ENCODE assay signal across 8 cellular contexts in the genomic region with DNA sequence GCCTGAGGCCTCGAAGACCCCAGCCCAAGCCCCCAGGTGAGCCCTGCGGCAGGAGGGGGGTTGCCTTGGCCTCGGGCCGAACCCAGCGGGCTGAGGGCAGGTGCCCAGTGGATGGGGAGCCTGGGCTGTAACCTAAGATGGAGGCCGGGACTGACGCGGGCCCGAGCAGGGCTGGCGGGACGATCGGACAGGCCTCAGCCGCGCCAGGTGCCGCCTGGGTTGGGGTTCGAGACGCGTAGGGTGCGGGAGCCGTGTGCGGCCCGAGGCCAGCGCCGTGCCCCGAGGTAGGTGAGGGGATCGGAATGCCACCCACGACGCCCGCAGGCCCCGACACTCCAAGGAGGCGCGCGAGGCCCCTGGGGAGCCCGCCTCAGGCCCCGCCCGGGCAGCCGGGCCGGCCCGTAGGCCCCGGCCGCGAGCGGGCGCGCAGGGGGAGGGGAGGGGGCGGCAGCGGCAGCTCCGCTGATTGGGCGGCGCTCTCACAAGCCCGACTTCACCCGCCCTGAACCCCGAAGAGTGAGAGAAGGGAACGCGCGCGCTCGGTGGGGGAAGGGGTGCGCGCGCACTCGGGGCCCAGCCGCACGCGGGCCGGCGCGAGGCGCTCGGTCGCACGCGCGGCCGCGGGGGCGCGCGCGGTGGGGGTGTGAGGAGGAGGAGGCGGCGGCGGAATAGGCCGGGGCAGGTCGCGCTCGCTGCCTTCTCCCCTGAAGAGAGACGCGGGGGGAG. TPM values are rescaled to one million over a fixed set of nuclear protein-coding genes. Genes with fewer than 3 reads are reported as not detected.
DNase-seq lines count a peak whose midpoint lies in the region; ATAC-seq and TF ChIP-seq lines count a peak whose summit lies in the region.

A gene with protein sequence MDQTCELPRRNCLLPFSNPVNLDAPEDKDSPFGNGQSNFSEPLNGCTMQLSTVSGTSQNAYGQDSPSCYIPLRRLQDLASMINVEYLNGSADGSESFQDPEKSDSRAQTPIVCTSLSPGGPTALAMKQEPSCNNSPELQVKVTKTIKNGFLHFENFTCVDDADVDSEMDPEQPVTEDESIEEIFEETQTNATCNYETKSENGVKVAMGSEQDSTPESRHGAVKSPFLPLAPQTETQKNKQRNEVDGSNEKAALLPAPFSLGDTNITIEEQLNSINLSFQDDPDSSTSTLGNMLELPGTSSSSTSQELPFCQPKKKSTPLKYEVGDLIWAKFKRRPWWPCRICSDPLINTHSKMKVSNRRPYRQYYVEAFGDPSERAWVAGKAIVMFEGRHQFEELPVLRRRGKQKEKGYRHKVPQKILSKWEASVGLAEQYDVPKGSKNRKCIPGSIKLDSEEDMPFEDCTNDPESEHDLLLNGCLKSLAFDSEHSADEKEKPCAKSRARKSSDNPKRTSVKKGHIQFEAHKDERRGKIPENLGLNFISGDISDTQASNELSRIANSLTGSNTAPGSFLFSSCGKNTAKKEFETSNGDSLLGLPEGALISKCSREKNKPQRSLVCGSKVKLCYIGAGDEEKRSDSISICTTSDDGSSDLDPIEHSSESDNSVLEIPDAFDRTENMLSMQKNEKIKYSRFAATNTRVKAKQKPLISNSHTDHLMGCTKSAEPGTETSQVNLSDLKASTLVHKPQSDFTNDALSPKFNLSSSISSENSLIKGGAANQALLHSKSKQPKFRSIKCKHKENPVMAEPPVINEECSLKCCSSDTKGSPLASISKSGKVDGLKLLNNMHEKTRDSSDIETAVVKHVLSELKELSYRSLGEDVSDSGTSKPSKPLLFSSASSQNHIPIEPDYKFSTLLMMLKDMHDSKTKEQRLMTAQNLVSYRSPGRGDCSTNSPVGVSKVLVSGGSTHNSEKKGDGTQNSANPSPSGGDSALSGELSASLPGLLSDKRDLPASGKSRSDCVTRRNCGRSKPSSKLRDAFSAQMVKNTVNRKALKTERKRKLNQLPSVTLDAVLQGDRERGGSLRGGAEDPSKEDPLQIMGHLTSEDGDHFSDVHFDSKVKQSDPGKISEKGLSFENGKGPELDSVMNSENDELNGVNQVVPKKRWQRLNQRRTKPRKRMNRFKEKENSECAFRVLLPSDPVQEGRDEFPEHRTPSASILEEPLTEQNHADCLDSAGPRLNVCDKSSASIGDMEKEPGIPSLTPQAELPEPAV (N-terminal part only) (plus strand): TSS at position 655 of the 726 bp plus-strand sequence. CDS start 1,331 bp downstream, outside the sequence.

- peak within 1 kb of the TSS; percentile 95 for H3K4me3 Mint-ChIP-seq in T-helper 2 cell treated with Interferon-gamma antibody and Interleukin-4, amounts not matched to agents 5 μg/mL and 100 μg/mL, for 36 hours

- peak; percentile 50 for ATAC-seq in GM21737 (IDR thresholded peaks at IDR 0.05; ENCODE audit: unreplicated experiment)

- H3K9me2 ChIP-seq in hepatocyte (replicated peaks; ENCODE audit: insufficient read depth) = no peaks in the 10 kb centered on the region

- H3K27me3 ChIP-seq in hepatocyte = no peaks in the 10 kb centered on the region

- peaks cover 9% of the 10 kb centered on the region for H4K20me1 ChIP-seq in hepatocyte (ENCODE audit: insufficient read depth, poor library complexity, severe bottlenecking)

- H3K4me1 ChIP-seq in ES-I3 (ENCODE audit: insufficient read depth, low read length) (peaks cover 30% of the 10 kb centered on the region), hepatocyte (ENCODE audit: insufficient read depth) (peaks cover 43% of the 10 kb centered on the region)

- no peaks in the 10 kb centered on the region for H3K27me3 Mint-ChIP-seq in T-helper 2 cell treated with Interferon-gamma antibody and Interleukin-4, amounts not matched to agents 5 μg/mL and 100 μg/mL, for 36 hours (ENCODE audit: low read depth)

- H3K9me3 Mint-ChIP-seq in T-helper 2 cell treated with Interferon-gamma antibody and Interleukin-4, amounts not matched to agents 5 μg/mL and 100 μg/mL, for 36 hours = no peaks in the 10 kb centered on the region

- H3K36me3 ChIP-seq in ES-I3 (ENCODE audit: insufficient read depth, low read length) (peaks cover 29% of the 10 kb centered on the region), hepatocyte (replicated peaks; ENCODE audit: insufficient read depth, low read depth) (peaks cover 12% of the 10 kb centered on the region)

- peak within 1 kb of the TSS; percentile 97 for H3K4me2 ChIP-seq in hepatocyte

- peaks cover 35% of the 10 kb centered on the region for H3K79me2 ChIP-seq in hepatocyte

- peak within 1 kb of the TSS; percentile 99 for H2AFZ ChIP-seq in hepatocyte

- H3K27ac Mint-ChIP-seq in T-helper 2 cell treated with Interferon-gamma antibody and Interleukin-4, amounts not matched to agents 5 μg/mL and 100 μg/mL, for 36 hours = peak within 1 kb of the TSS; percentile 90

- TF ChIP-seq CTCF in astrocyte of the cerebellum (IDR thresholded peaks at IDR 0.05; ENCODE audit: low read depth, low read length, missing control alignments) (no peak), hepatocyte (IDR thresholded peaks at IDR 0.05; ENCODE audit: poor library complexity) (no peak), retinal pigment epithelial cell (conservative IDR thresholded peaks at IDR 0.05; ENCODE audit: low read depth, low read length) (no peak)

- H3K4me1 Mint-ChIP-seq in T-helper 2 cell treated with Interferon-gamma antibody and Interleukin-4, amounts not matched to agents 5 μg/mL and 100 μg/mL, for 36 hours (ENCODE audit: low read depth) = peaks cover 38% of the 10 kb centered on the region

- H3K36me3 Mint-ChIP-seq in T-helper 2 cell treated with Interferon-gamma antibody and Interleukin-4, amounts not matched to agents 5 μg/mL and 100 μg/mL, for 36 hours (ENCODE audit: low read depth) = peaks cover 31% of the 10 kb centered on the region

- DNase-seq in Kasumi-1 (lab: John Stamatoyannopoulos, UW) = peak; percentile 52 to 58
- DNase-seq in T-helper 2 cell treated with Interferon-gamma antibody and Interleukin-4, amounts not matched to agents 5 μg/mL and 100 μg/mL, for 36 hours (ENCODE audit: low spot score) = peak; percentile 95
- peak; percentile 20 for DNase-seq in astrocyte of the cerebellum (ENCODE audit: low read depth)
- peak; percentile 93 for DNase-seq in hepatocyte (ENCODE audit: low spot score)
- DNase-seq in retinal pigment epithelial cell (ENCODE audit: low read depth) = no peak
- no peak for DNase-seq in T1000 (lab: John Stamatoyannopoulos, UW)

- peak within 1 kb of the TSS; percentile 91 for H3K27ac ChIP-seq in hepatocyte

- peak within 1 kb of the TSS; percentile 83 for H3K9ac ChIP-seq in ES-I3 (ENCODE audit: low read depth, low read length)

- H3K4me3 ChIP-seq in astrocyte of the cerebellum (ENCODE audit: low read depth, low read length) (peak within 1 kb of the TSS; percentile 54), hepatocyte (peak within 1 kb of the TSS; percentile 94), retinal pigment epithelial cell (ENCODE audit: low read length) (peak within 1 kb of the TSS; percentile 58)

- in situ Hi-C loops in astrocyte of the cerebellum (cut with HindIII; ENCODE audit: low sequenced_read_pairs) = no loop called here

- WGBS in hepatocyte (ENCODE audit: low lambda C conversion rate, missing lambda C conversion rate) = 10% methylated on average over 28 of the region's 89 CpGs

- H3K9me3 ChIP-seq in ES-I3 (ENCODE audit: control insufficient read depth, insufficient read depth, low read length) = no peaks in the 10 kb centered on the region
- H3K9me3 ChIP-seq in hepatocyte (ENCODE audit: low read depth) = no peaks in the 10 kb centered on the region

RNA-seq across cellular contexts. Expression of the gene that starts here (rescaled TPM):
- total RNA-seq in hepatocyte = 28.8 and 29.1 TPM in 2 replicates
- polyA plus RNA-seq in hepatocyte = 23.4 and 26.6 TPM in 2 replicates

Comparison
In these comparisons a context has a peak if more than half of its experiments do, and no peak if none do; other contexts are left out.
1. DNase-seq: peak in Kasumi-1 (2 of 2), T-helper 2 cell treated with Interferon-gamma antibody and Interleukin-4, amounts not matched to agents 5 μg/mL and 100 μg/mL, for 36 hours (single experiment), astrocyte of the cerebellum (single experiment) and hepatocyte (single experiment); none in retinal pigment epithelial cell (single experiment) and T1000 (single experiment).
2. Peak in every context shown above with its lines, with median percentiles within 50 percentile points of each other: H3K4me3 ChIP-seq.